Comparison of ENCODE assay signal across 8 cellular contexts in the genomic region with DNA sequence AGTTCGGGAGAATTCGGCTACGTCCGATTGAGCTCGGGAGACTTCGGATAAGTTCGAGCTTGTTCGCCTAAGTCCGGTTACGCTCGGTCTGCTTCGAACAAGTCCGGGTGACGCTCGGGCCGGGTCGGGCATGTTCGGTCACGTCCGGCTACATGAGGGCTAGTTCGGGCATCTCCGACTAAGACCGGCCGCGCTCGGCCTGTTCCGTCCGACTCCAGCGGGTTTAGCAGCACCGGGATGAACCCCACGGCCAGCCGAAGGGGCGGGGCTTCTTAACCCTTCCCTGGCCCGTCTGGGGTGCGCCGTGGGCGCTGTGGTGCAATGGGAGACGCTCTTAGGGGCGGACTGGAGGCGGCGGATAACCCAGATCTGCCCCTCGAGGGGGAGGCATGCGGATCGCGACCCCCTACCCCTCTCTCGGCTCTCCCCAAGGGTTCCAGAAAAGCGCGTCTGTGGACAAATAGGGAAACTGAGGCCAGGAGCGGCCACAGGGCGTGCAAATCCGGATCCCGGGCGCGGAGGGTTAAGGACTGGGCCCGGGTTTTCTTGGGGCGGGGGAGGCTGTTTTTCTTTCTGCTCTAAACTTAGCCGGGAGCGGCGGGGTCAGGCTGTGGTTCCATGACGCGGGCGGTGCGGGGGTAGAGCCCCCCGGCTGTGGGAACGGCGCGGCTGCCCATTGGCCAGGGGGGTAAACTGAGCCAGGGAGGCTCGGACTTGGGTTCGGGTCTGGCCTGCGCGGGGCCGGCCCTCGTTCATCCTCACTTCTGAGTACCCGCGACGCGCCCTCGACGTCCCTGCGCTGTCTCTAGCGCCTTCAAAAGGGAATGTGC. TPM values are rescaled to one million over a fixed set of nuclear protein-coding genes. Genes with fewer than 3 reads are reported as not detected.
DNase-seq lines count a peak whose midpoint lies in the region; ATAC-seq and TF ChIP-seq lines count a peak whose summit lies in the region.

No MANE protein-coding gene starts in this region.

- DNase-seq in ACHN (peak; percentile 97), NCI-H446 (lab: John Stamatoyannopoulos, UW) (peak; percentile 96 to 99), kidney epithelial cell (ENCODE audit: low read depth) (peak; percentile 79)
- peak; percentile 96 for DNase-seq in activated CD4-positive, alpha-beta T cell treated with anti-CD3 and anti-CD28 coated beads for 36 hours
- peak; percentile 92 to 94 (median 93) for DNase-seq in stimulated activated CD4-positive, alpha-beta T cell treated with anti-CD3 and anti-CD28 coated beads, Interleukin-12 subunit alpha, Interleukin-12 subunit beta, amount 100 ng/mL, for 48 hours (ENCODE audit: low read depth in 2 of 3, low spot score in 1 of 3)

- CTCF ChIA-PET in activated CD4-positive, alpha-beta T cell treated with anti-CD3 and anti-CD28 coated beads for 36 hours (lab: Charles Lee), result interaction anchor here (0.6 to 1.8 kb wide), 14 partner anchors 10 to 192 kb away, joined by 3 to 12 read pairs (median 3); partner anchors contain the start of gene JUND

- ATAC-seq in GM19023 (IDR thresholded peaks at IDR 0.05; ENCODE audit: unreplicated experiment), result peak; percentile 93
- ATAC-seq in HG03196 (IDR thresholded peaks at IDR 0.05; ENCODE audit: unreplicated experiment), result peak; percentile 89
- peak; percentile 100 for ATAC-seq in activated CD4-positive, alpha-beta T cell treated with anti-CD3 and anti-CD28 coated beads for 36 hours

- no peaks in the 10 kb centered on the region for H3K9me3 Mint-ChIP-seq in activated CD4-positive, alpha-beta T cell treated with anti-CD3 and anti-CD28 coated beads for 36 hours (ENCODE audit: low read depth)

- no peaks in the 10 kb centered on the region for H3K36me3 Mint-ChIP-seq in activated CD4-positive, alpha-beta T cell treated with anti-CD3 and anti-CD28 coated beads for 36 hours (ENCODE audit: low read depth)

- no peak for TF ChIP-seq CTCF in kidney epithelial cell (IDR thresholded peaks at IDR 0.05; ENCODE audit: insufficient read depth, low read length, poor library complexity, severe bottlenecking)

- H3K27me3 ChIP-seq in kidney epithelial cell (ENCODE audit: control insufficient read depth, insufficient read depth, low read length), result peaks cover 52% of the 10 kb centered on the region

- in situ Hi-C loops in ACHN (cut with HindIII; ENCODE audit: low pct_ligation_motif_present, low pct_unique_long_range_greater_than_20kb, low sequenced_read_pairs), result no loop called here

- peaks cover 51% of the 10 kb centered on the region for H3K27me3 Mint-ChIP-seq in activated CD4-positive, alpha-beta T cell treated with anti-CD3 and anti-CD28 coated beads for 36 hours

- intact Hi-C loops in activated CD4-positive, alpha-beta T cell treated with anti-CD3 and anti-CD28 coated beads for 36 hours (cut with DNase I, micrococcal nuclease), result loop anchor here in 1 of 2 experiments (1.0 kb wide), 4 partner anchors 16 to 72 kb away; partner anchors contain the start of gene RAB3A

- H3K4me3 ChIP-seq in kidney epithelial cell (ENCODE audit: low read depth, low read length), result peak overlapping the region; percentile 39

- POLR2A ChIA-PET in activated CD4-positive, alpha-beta T cell treated with anti-CD3 and anti-CD28 coated beads for 36 hours (lab: Charles Lee), result interaction anchor here (0.9 to 1.0 kb wide), 2 partner anchors 54 to 57 kb away, joined by 3 to 6 read pairs; partner anchors contain the start of gene JUND

- H3K27ac Mint-ChIP-seq in activated CD4-positive, alpha-beta T cell treated with anti-CD3 and anti-CD28 coated beads for 36 hours, result no peak overlapping the region

- peaks cover 20% of the 10 kb centered on the region for H3K4me1 Mint-ChIP-seq in activated CD4-positive, alpha-beta T cell treated with anti-CD3 and anti-CD28 coated beads for 36 hours

- H3K36me3 ChIP-seq in kidney epithelial cell (ENCODE audit: control insufficient read depth, insufficient read depth, low read length), result no peaks in the 10 kb centered on the region

- H3K4me3 Mint-ChIP-seq in activated CD4-positive, alpha-beta T cell treated with anti-CD3 and anti-CD28 coated beads for 36 hours, result peak overlapping the region; percentile 72

- H3K27ac ChIP-seq in cingulate gyrus (ENCODE audit: low read depth, low read length), result peak overlapping the region; percentile 72

RNA-seq across cellular contexts. Expression of gene PDE4C, which starts 1.5 kb away (rescaled TPM):
- not detected for total RNA-seq in activated CD4-positive, alpha-beta T cell treated with anti-CD3 and anti-CD28 coated beads for 36 hours
- 0.34 and 0.42 TPM in 2 replicates for total RNA-seq in kidney epithelial cell

RNA-seq across cellular contexts. Expression of gene RAB3A, which starts 20.9 kb away (rescaled TPM):
- 1 to 10 TPM; 5.6 to 8.9 TPM for total RNA-seq in activated CD4-positive, alpha-beta T cell treated with anti-CD3 and anti-CD28 coated beads for 36 hours
- total RNA-seq in kidney epithelial cell, result 0.07 and 0.38 TPM in 2 replicates

RNA-seq across cellular contexts. Expression of gene MPV17L2, which starts 31.7 kb away (rescaled TPM):
- total RNA-seq in activated CD4-positive, alpha-beta T cell treated with anti-CD3 and anti-CD28 coated beads for 36 hours, result 1 to 10 TPM; 5.7 to 6.2 TPM
- 70.6 and 71.8 TPM in 2 replicates for total RNA-seq in kidney epithelial cell

RNA-seq across cellular contexts. Expression of gene IQCN, which starts 49.5 kb away (rescaled TPM):
- total RNA-seq in activated CD4-positive, alpha-beta T cell treated with anti-CD3 and anti-CD28 coated beads for 36 hours, result under 1 TPM; 0.40 to 0.43 TPM
- total RNA-seq in kidney epithelial cell, result 0.13 and 0.21 TPM in 2 replicates

RNA-seq across cellular contexts. Expression of gene IFI30, which starts 51.1 kb away (rescaled TPM):
- total RNA-seq in activated CD4-positive, alpha-beta T cell treated with anti-CD3 and anti-CD28 coated beads for 36 hours, result 10 to 100 TPM; 20.4 to 29.5 TPM
- 9.2 and 14.1 TPM in 2 replicates for total RNA-seq in kidney epithelial cell

Comparison
In these comparisons a context has a peak if more than half of its experiments do, and no peak if none do; other contexts are left out.
1. Peak in every context shown above with its lines: DNase-seq, ATAC-seq, H3K4me3 ChIP-seq and H3K27ac ChIP-seq.